In the genomic region with DNA sequence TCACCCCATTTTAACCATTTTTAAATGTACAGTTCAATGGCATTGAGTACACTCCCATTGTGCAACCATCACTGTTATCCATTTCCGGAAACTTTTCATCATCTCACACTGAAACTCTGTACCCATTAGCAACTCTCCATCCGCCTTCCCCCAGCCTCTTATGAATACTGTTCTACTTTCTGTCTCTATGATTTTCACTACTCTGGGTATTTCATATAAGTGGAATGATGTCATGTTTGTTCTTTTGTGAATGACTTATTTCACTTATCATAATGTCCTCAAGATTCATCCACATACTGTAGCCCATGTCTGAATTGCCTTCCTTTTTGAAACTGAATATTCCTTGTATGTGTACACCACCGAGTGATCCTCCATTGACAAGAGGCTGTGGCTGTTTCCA, we compare ENCODE assay signal across 20 cellular contexts.
DNase-seq lines count a peak whose midpoint lies in the region; ATAC-seq lines count a peak whose summit lies in the region.
"Had no signal": no experiment of that assay in that cellular context is flagged by ENCODE, and none has a peak within 500 bp of the region (broad histone marks: within the 10 kb centered on the region; RNA-seq: fewer than 3 reads in every experiment).

No MANE protein-coding gene starts in this region.

- peaks cover 10% of the 10 kb centered on the region for H3K4me1 Mint-ChIP-seq in activated T-cell treated with anti-CD3 and anti-CD28 coated beads, Interleukin-2, amount 50 U/mL, for 24 hours (ENCODE audit: low read depth)
- H3K4me1 Mint-ChIP-seq: H9 had no signal

- peak overlapping the region; percentile 66 for H3K27ac Mint-ChIP-seq in activated T-cell treated with anti-CD3 and anti-CD28 coated beads, Interleukin-2, amount 50 U/mL, for 24 hours
- H3K27ac Mint-ChIP-seq: CD4-positive, alpha-beta memory T cell; H9 had no signal

- no peaks in the 10 kb centered on the region for H3K9me3 Mint-ChIP-seq in activated T-cell treated with anti-CD3 and anti-CD28 coated beads, Interleukin-2, amount 50 U/mL, for 24 hours

- H3K4me3 Mint-ChIP-seq in activated T-cell treated with anti-CD3 and anti-CD28 coated beads, Interleukin-2, amount 50 U/mL, for 24 hours = no peak overlapping the region
- H3K4me3 Mint-ChIP-seq: CD4-positive, alpha-beta memory T cell; H9 had no signal

- no peak for DNase-seq in activated T-cell treated with anti-CD3 and anti-CD28 coated beads, Interleukin-2, amount 50 U/mL, for 24 hours
- DNase-seq in activated T-cell treated with anti-CD3 and anti-CD28 coated beads, Interleukin-2, amount 50 U/mL, for 1 hour = no peak
- DNase-seq in NOMO-1 (lab: John Stamatoyannopoulos, UW; ENCODE audit: unreplicated experiment in 2 of 2) (peak; percentile 40 to 73), amniotic epithelial cell (ENCODE audit: low read depth) (peak; percentile 60), SKM-1 treated with dmso at 0.1 percent for 144 hours (lab: John Stamatoyannopoulos, UW; ENCODE audit: unreplicated experiment) (no peak), hypothalamus (lab: John Stamatoyannopoulos, UW) (no peak)
- DNase-seq: activated CD4-positive, alpha-beta T cell treated with anti-CD3 and anti-CD28 coated beads, Interleukin-2, amount 50 U/mL, for 1 hour; activated gamma-delta T cell treated with Interleukin-2 at 50 U/mL for 16 hours; CD4-positive, alpha-beta memory T cell; colonic mucosa; foreskin melanocyte; H9; Karpas-422; left colon; NCI-H1436; NCI-H2227 treated with DMSO at 0.1 percent for 48 hours; NK-92 treated with Interleukin-12 subunit alpha and Interleukin-12 subunit beta, amount 100 ng/mL, for 24 hours; retina had no signal

- H3K36me3 Mint-ChIP-seq in activated T-cell treated with anti-CD3 and anti-CD28 coated beads, Interleukin-2, amount 50 U/mL, for 24 hours (ENCODE audit: low read depth) = no peaks in the 10 kb centered on the region
- H3K36me3 Mint-ChIP-seq: CD4-positive, alpha-beta memory T cell had no signal

- peaks cover 7% of the 10 kb centered on the region for H3K27me3 Mint-ChIP-seq in activated T-cell treated with anti-CD3 and anti-CD28 coated beads, Interleukin-2, amount 50 U/mL, for 24 hours

- ATAC-seq in GM19324 (IDR thresholded peaks at IDR 0.05; ENCODE audit: low FRiP score, unreplicated experiment) = peak; percentile 58
- ATAC-seq in GM18858 (IDR thresholded peaks at IDR 0.05; ENCODE audit: unreplicated experiment) = no peak
- ATAC-seq: left colon had no signal

Comparison
In these comparisons a context has a peak if more than half of its experiments do, and no peak if none do; other contexts are left out.
1. DNase-seq: peak in NOMO-1 (2 of 2) and amniotic epithelial cell (single experiment); none in activated T-cell treated with anti-CD3 and anti-CD28 coated beads, Interleukin-2, amount 50 U/mL, for 24 hours (single experiment), activated T-cell treated with anti-CD3 and anti-CD28 coated beads, Interleukin-2, amount 50 U/mL, for 1 hour (single experiment), SKM-1 treated with dmso at 0.1 percent for 144 hours (single experiment) and hypothalamus (0 of 51).